2 cellular contexts compared by ENCODE assay signal in the genomic region with DNA sequence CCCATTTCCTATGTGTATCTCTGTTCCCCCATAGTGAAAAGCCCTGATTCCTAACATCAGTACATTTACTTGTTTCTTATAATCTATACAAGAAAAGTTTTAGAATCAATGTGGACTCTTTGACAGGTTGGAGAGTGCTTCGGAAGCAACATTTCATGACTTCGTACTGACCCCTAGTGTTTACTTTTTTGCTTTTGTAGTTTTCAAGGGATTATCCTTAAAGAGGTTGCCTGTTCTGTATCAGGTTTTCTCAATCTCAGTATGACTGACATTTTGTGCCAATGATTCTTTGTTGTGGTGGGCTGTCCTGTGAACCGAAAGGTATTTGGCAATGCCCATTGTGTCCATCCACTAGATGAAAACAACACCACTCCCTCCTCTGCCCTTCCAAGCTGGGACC.
TF ChIP-seq lines count a peak whose summit lies in the region.

No MANE protein-coding gene starts in this region.

TF ChIP-seq in HEK293, 187 proteins besides CTCF, POLR2A, EP300 and RAD21:
- TF ChIP-seq, protein P1, sequence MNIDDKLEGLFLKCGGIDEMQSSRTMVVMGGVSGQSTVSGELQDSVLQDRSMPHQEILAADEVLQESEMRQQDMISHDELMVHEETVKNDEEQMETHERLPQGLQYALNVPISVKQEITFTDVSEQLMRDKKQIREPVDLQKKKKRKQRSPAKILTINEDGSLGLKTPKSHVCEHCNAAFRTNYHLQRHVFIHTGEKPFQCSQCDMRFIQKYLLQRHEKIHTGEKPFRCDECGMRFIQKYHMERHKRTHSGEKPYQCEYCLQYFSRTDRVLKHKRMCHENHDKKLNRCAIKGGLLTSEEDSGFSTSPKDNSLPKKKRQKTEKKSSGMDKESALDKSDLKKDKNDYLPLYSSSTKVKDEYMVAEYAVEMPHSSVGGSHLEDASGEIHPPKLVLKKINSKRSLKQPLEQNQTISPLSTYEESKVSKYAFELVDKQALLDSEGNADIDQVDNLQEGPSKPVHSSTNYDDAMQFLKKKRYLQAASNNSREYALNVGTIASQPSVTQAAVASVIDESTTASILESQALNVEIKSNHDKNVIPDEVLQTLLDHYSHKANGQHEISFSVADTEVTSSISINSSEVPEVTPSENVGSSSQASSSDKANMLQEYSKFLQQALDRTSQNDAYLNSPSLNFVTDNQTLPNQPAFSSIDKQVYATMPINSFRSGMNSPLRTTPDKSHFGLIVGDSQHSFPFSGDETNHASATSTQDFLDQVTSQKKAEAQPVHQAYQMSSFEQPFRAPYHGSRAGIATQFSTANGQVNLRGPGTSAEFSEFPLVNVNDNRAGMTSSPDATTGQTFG (tag by site-specific recombination; IDR thresholded peaks at IDR 0.05; ENCODE audit: borderline replicate concordance): no peak
- peak; percentile 28; the same call in 1 of the 2 replicates for TF ChIP-seq ZNF654 (tag by site-specific recombination; IDR thresholded peaks at IDR 0.05; ENCODE audit: low read depth)

TF ChIP-seq in H1, 55 proteins besides CTCF, POLR2A, EP300 and RAD21 (continued from another document):
- no peak for TF ChIP-seq ATF2 (IDR thresholded peaks at IDR 0.05; ENCODE audit: low read length)
- no peak for TF ChIP-seq KDM4A (IDR thresholded peaks at IDR 0.05; ENCODE audit: low read depth, low read length, severe bottlenecking)
- no peak for TF ChIP-seq TAF7 (optimal IDR thresholded peaks at IDR 0.05; ENCODE audit: borderline replicate concordance, low read depth, low read length)
- no peak for TF ChIP-seq CREB1 (IDR thresholded peaks at IDR 0.05)
